ENCODE assay signal across 18 cellular contexts in genomic region chr2:200744252-200744651, GRCh38.
DNase-seq lines count a peak whose midpoint lies in the region; ATAC-seq and TF ChIP-seq lines count a peak whose summit lies in the region.
"Had no signal": no experiment of that assay in that cellular context is flagged by ENCODE, and none has a peak within 500 bp of the region (broad histone marks: within the 10 kb centered on the region; RNA-seq: fewer than 3 reads in every experiment).

No MANE protein-coding gene starts in this region.

- no peaks in the 10 kb centered on the region for H3K36me3 ChIP-seq in left ventricle myocardium inferior
- H3K36me3 ChIP-seq in HEK293 (ENCODE audit: control insufficient read depth in 2 of 2, insufficient read depth in 1 of 2, low read length in 2 of 2) = no peaks in the 10 kb centered on the region

- WGBS in right cardiac atrium = 63% methylated on average over 5 of the region's 5 CpGs

- DNase-seq in right cardiac atrium (peak; percentile 22 to 67 (median 65)), left ventricle myocardium inferior (no peak), cerebellum (ENCODE audit: low spot score) (peak; percentile 32), SIG-M5 treated with dmso at 0.1 percent for 504 hours (lab: John Stamatoyannopoulos, UW; ENCODE audit: unreplicated experiment) (no peak)
- DNase-seq in stimulated activated CD8-positive, alpha-beta memory T cell treated with anti-CD3 and anti-CD28 coated beads, Interleukin-4, amount 100 ng/mL, for 48 hours = peak; percentile 18
- DNase-seq: ACHN; CD4-positive, alpha-beta T cell; DMS79 treated with DMSO at 0.1 percent for 48 hours; HCEC 1CT; HFFc6; KG1 had no signal

- H3K4me1 ChIP-seq in right cardiac atrium (ENCODE audit: control insufficient read depth, insufficient read depth, low read length) (peaks cover 17% of the 10 kb centered on the region), left ventricle myocardium inferior (peaks cover 22% of the 10 kb centered on the region), HEK293 (ENCODE audit: control insufficient read depth, insufficient read depth, low read length) (peaks cover 13% of the 10 kb centered on the region)

- CTCF ChIA-PET in HEK293 (lab: Yijun Ruan, JAX) = interaction anchor here (0.7 kb wide), 1 partner anchor 11 kb away, joined by 3 read pairs; no protein-coding TSS in a partner anchor

- intact Hi-C loops in right cardiac atrium (cut with DNase I) (no loop called here), left ventricle myocardium inferior (cut with micrococcal nuclease) (no loop called here)

- no peak for ATAC-seq in right cardiac atrium
- ATAC-seq in GM21529 (IDR thresholded peaks at IDR 0.05; ENCODE audit: unreplicated experiment) = no peak
- ATAC-seq in GM18519 (IDR thresholded peaks at IDR 0.05; ENCODE audit: low FRiP score, unreplicated experiment) = no peak
- ATAC-seq: GM12878, GM23338, HepG2 had no signal

- no peaks in the 10 kb centered on the region for H3K27me3 ChIP-seq in right cardiac atrium (ENCODE audit: control insufficient read depth, insufficient read depth)
- no peaks in the 10 kb centered on the region for H3K27me3 ChIP-seq in left ventricle myocardium inferior (ENCODE audit: low read depth)

- TF ChIP-seq CTCF in left ventricle myocardium inferior (IDR thresholded peaks at IDR 0.05; ENCODE audit: borderline replicate concordance) = no peak
- TF ChIP-seq CTCF in HEK293 (tag by site-specific recombination; IDR thresholded peaks at IDR 0.05) = no peak

- no peak overlapping the region for H3K4me3 ChIP-seq in right cardiac atrium (ENCODE audit: low read length)
- no peak overlapping the region for H3K4me3 ChIP-seq in left ventricle myocardium inferior
- no peak overlapping the region for H3K4me3 ChIP-seq in HEK293 (ENCODE audit: low read depth, low read length)
- H3K4me3 ChIP-seq: GM12878, GM23338 had no signal

- H3K27ac ChIP-seq in right cardiac atrium (ENCODE audit: low read length) (no peak overlapping the region), left ventricle myocardium inferior (replicated peaks) (no peak overlapping the region), HEK293 (ENCODE audit: extremely low read depth, low read depth, low read length) (no peak overlapping the region)
- H3K27ac ChIP-seq: C4-2B had no signal

- POLR2A ChIA-PET in HEK293 (lab: Yijun Ruan, JAX) = no interaction called here

- H3K9me3 ChIP-seq in right cardiac atrium (ENCODE audit: control insufficient read depth, low read length) (no peaks in the 10 kb centered on the region), left ventricle myocardium inferior (replicated peaks) (no peaks in the 10 kb centered on the region), HEK293 (ENCODE audit: control insufficient read depth, insufficient read depth, low read depth, low read length) (no peaks in the 10 kb centered on the region)

TF ChIP-seq in HEK293, 187 proteins besides CTCF, POLR2A, EP300 and RAD21:
- TF ChIP-seq TRIM28 (IDR thresholded peaks at IDR 0.05; ENCODE audit: borderline replicate concordance, low read length) (no peak), ZIC2 (tag by site-specific recombination; IDR thresholded peaks at IDR 0.05) (peak; percentile 48; the same call in 1 of the 2 replicates)
TF ChIP-seq in HEK293: peak in this region for 1.

Comparison
In these comparisons a context has a peak if more than half of its experiments do, and no peak if none do; other contexts are left out.
1. DNase-seq: peak in right cardiac atrium (3 of 3), cerebellum (single experiment) and stimulated activated CD8-positive, alpha-beta memory T cell treated with anti-CD3 and anti-CD28 coated beads, Interleukin-4, amount 100 ng/mL, for 48 hours (single experiment); none in left ventricle myocardium inferior (single experiment) and SIG-M5 treated with dmso at 0.1 percent for 504 hours (single experiment).